ENCODE assay signal across 1 cellular context in the genomic region with DNA sequence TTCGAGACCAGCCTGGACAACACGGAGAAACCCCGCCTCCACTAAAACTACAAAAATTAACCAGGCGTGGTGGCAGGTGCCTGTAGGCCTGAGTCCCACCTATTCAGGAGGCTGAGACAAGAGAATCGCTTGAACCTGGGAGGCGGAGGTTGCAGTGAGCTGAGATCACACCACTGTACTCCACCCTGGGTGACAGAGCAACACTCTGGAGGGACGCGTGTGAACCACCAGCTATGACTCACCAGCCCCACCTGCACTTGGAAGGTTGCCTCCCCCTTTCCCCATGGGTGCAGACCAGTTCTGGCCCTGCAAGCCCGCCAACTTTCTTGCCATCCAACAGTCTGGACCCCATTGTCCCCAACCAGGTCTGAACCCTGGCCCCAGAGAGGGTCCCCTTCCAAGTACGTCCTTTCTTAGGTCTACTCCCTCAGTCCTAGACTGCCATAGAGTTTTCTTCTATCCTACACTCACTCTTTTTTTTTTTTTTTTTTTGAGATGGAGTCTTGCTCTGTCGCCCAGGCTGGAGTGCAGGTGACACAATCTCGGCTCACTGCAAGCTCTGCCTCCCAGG.
TF ChIP-seq lines count a peak whose summit lies in the region.

No MANE protein-coding gene starts in this region.

TF ChIP-seq in HCT116, 20 proteins besides CTCF, POLR2A, EP300 and RAD21:
- TF ChIP-seq, protein P1, sequence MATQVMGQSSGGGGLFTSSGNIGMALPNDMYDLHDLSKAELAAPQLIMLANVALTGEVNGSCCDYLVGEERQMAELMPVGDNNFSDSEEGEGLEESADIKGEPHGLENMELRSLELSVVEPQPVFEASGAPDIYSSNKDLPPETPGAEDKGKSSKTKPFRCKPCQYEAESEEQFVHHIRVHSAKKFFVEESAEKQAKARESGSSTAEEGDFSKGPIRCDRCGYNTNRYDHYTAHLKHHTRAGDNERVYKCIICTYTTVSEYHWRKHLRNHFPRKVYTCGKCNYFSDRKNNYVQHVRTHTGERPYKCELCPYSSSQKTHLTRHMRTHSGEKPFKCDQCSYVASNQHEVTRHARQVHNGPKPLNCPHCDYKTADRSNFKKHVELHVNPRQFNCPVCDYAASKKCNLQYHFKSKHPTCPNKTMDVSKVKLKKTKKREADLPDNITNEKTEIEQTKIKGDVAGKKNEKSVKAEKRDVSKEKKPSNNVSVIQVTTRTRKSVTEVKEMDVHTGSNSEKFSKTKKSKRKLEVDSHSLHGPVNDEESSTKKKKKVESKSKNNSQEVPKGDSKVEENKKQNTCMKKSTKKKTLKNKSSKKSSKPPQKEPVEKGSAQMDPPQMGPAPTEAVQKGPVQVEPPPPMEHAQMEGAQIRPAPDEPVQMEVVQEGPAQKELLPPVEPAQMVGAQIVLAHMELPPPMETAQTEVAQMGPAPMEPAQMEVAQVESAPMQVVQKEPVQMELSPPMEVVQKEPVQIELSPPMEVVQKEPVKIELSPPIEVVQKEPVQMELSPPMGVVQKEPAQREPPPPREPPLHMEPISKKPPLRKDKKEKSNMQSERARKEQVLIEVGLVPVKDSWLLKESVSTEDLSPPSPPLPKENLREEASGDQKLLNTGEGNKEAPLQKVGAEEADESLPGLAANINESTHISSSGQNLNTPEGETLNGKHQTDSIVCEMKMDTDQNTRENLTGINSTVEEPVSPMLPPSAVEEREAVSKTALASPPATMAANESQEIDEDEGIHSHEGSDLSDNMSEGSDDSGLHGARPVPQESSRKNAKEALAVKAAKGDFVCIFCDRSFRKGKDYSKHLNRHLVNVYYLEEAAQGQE (IDR thresholded peaks at IDR 0.05; ENCODE audit: low read depth), result no peak
- no peak for TF ChIP-seq SIN3A (IDR thresholded peaks at IDR 0.05; ENCODE audit: low read depth)
- TF ChIP-seq CEBPB (IDR thresholded peaks at IDR 0.05; ENCODE audit: low read depth), result no peak
- peak; percentile 77 for TF ChIP-seq FOSL1 (IDR thresholded peaks at IDR 0.05; ENCODE audit: low read depth)
- TF ChIP-seq EZH2 (IDR thresholded peaks at IDR 0.05), result no peak
- TF ChIP-seq EZH2phosphoT487 (IDR thresholded peaks at IDR 0.05; ENCODE audit: borderline replicate concordance), result no peak
- TF ChIP-seq SRF (IDR thresholded peaks at IDR 0.05; ENCODE audit: low read depth), result no peak
- TF ChIP-seq ELF1 (IDR thresholded peaks at IDR 0.05; ENCODE audit: borderline replicate concordance, low read depth), result no peak
- TF ChIP-seq YY1 (IDR thresholded peaks at IDR 0.05; ENCODE audit: extremely low read depth, insufficient replicate concordance, low read depth, low read length), result no peak
- TF ChIP-seq CBX3 (IDR thresholded peaks at IDR 0.05; ENCODE audit: low read depth), result peak; percentile 51; the same call in 1 of the 2 replicates
- TF ChIP-seq EGR1 (IDR thresholded peaks at IDR 0.05; ENCODE audit: low read depth), result no peak
- TF ChIP-seq, protein P2, sequence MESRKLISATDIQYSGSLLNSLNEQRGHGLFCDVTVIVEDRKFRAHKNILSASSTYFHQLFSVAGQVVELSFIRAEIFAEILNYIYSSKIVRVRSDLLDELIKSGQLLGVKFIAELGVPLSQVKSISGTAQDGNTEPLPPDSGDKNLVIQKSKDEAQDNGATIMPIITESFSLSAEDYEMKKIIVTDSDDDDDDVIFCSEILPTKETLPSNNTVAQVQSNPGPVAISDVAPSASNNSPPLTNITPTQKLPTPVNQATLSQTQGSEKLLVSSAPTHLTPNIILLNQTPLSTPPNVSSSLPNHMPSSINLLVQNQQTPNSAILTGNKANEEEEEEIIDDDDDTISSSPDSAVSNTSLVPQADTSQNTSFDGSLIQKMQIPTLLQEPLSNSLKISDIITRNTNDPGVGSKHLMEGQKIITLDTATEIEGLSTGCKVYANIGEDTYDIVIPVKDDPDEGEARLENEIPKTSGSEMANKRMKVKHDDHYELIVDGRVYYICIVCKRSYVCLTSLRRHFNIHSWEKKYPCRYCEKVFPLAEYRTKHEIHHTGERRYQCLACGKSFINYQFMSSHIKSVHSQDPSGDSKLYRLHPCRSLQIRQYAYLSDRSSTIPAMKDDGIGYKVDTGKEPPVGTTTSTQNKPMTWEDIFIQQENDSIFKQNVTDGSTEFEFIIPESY (IDR thresholded peaks at IDR 0.05; ENCODE audit: extremely low read depth, insufficient replicate concordance, low read length), result no peak
- peak; percentile 79 for TF ChIP-seq JUND (IDR thresholded peaks at IDR 0.05)
- TF ChIP-seq SP1 (IDR thresholded peaks at IDR 0.05; ENCODE audit: low read depth), result peak; percentile 73; the same call in 1 of the 2 replicates
- no peak for TF ChIP-seq ZNF274 (IDR thresholded peaks at IDR 0.05; ENCODE audit: low read depth, low read length)
- TF ChIP-seq, protein P3, sequence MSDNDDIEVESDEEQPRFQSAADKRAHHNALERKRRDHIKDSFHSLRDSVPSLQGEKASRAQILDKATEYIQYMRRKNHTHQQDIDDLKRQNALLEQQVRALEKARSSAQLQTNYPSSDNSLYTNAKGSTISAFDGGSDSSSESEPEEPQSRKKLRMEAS (IDR thresholded peaks at IDR 0.05), result peak; percentile 75
- TF ChIP-seq POLR2AphosphoS5 (IDR thresholded peaks at IDR 0.05; ENCODE audit: low read depth, low read length), result peak; percentile 41; the same call in 1 of the 2 replicates
- TF ChIP-seq, protein P4, sequence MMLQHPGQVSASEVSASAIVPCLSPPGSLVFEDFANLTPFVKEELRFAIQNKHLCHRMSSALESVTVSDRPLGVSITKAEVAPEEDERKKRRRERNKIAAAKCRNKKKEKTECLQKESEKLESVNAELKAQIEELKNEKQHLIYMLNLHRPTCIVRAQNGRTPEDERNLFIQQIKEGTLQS (IDR thresholded peaks at IDR 0.05), result no peak
- TF ChIP-seq TCF7L2 (IDR thresholded peaks at IDR 0.05; ENCODE audit: borderline replicate concordance, extremely low read depth, insufficient read depth, insufficient read length), result no peak
- TF ChIP-seq ZFX (IDR thresholded peaks at IDR 0.05), result no peak
TF ChIP-seq in HCT116: peak in this region for 6.
